In the genomic region with DNA sequence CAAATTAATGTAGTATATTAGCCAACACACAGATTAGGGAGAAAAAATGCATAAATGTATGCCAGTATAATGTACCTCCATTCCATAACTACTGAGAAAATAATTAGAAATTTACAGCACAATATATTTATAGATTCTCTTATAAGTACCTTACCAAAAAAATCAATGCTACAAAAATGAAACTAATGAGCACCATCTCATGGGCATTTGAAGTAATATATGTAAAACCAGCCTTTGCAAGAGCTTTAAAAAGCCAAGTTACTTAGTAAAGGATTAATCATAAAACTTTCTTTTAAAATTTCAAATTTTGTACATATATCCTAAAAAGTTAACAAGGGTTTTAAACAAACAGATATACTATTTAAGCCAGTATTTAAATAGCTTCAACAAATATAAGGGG, we compare ENCODE assay signal across 30 cellular contexts. TPM values are rescaled to one million over a fixed set of nuclear protein-coding genes. Genes with fewer than 3 reads are reported as not detected.
DNase-seq lines count a peak whose midpoint lies in the region; ATAC-seq and TF ChIP-seq lines count a peak whose summit lies in the region.
"Had no signal": no experiment of that assay in that cellular context is flagged by ENCODE, and none has a peak within 500 bp of the region (broad histone marks: within the 10 kb centered on the region; RNA-seq: fewer than 3 reads in every experiment).

No MANE protein-coding gene starts in this region.

- no peak overlapping the region for H3K4me3 ChIP-seq in choroid plexus epithelial cell (ENCODE audit: low read depth, low read length)
- H3K4me3 ChIP-seq: A549, GM23338, heart left ventricle, prostate gland, testis had no signal

- peaks cover 66% of the 10 kb centered on the region for H3K4me1 Mint-ChIP-seq in activated naive CD8-positive, alpha-beta T cell (ENCODE audit: low read depth)
- H3K4me1 Mint-ChIP-seq in activated naive CD8-positive, alpha-beta T cell treated with anti-CD3 and anti-CD28 coated beads, Interleukin-2, amount 50 U/mL, for 24 hours = peaks cover 51% of the 10 kb centered on the region
- peaks cover 64% of the 10 kb centered on the region for H3K4me1 Mint-ChIP-seq in activated CD4-positive, alpha-beta memory T cell treated with anti-CD3 and anti-CD28 coated beads for 36 hours (ENCODE audit: low read depth)
- peaks cover 38 to 57% of the 10 kb centered on the region in 2 donors for H3K4me1 Mint-ChIP-seq in natural killer cell treated with Interleukin-12 subunit alpha and Interleukin-12 subunit beta and Interleukin-15 and Interleukin-18, amount 100 ng/mL, for 72 hours (ENCODE audit: low read depth in 2 of 2)

- no peak for TF ChIP-seq CTCF in choroid plexus epithelial cell (conservative IDR thresholded peaks at IDR 0.05; ENCODE audit: low read depth, low read length)

- no peaks in the 10 kb centered on the region for H3K36me3 Mint-ChIP-seq in activated naive CD8-positive, alpha-beta T cell
- H3K36me3 Mint-ChIP-seq in activated naive CD8-positive, alpha-beta T cell treated with anti-CD3 and anti-CD28 coated beads, Interleukin-2, amount 50 U/mL, for 24 hours (ENCODE audit: low read depth) = peaks cover 10% of the 10 kb centered on the region
- H3K36me3 Mint-ChIP-seq in activated CD4-positive, alpha-beta memory T cell treated with anti-CD3 and anti-CD28 coated beads for 36 hours = no peaks in the 10 kb centered on the region
- no peaks in the 10 kb centered on the region for H3K36me3 Mint-ChIP-seq in natural killer cell treated with Interleukin-12 subunit alpha and Interleukin-12 subunit beta and Interleukin-15 and Interleukin-18, amount 100 ng/mL, for 72 hours

- POLR2A ChIA-PET in activated CD4-positive, alpha-beta memory T cell treated with anti-CD3 and anti-CD28 coated beads for 36 hours (lab: Charles Lee) = interaction anchor here (1.3 kb wide), 1 partner anchor 127 kb away, joined by 3 read pairs; no protein-coding TSS in a partner anchor

- ATAC-seq in activated naive CD8-positive, alpha-beta T cell treated with anti-CD3 and anti-CD28 coated beads, Interleukin-2, amount 50 U/mL, for 24 hours = no peak
- ATAC-seq in GM21825 (IDR thresholded peaks at IDR 0.05; ENCODE audit: unreplicated experiment) = no peak
- ATAC-seq in HG03565 (IDR thresholded peaks at IDR 0.05; ENCODE audit: unreplicated experiment) = no peak
- no peak for ATAC-seq in natural killer cell treated with Interleukin-12 subunit alpha and Interleukin-12 subunit beta and Interleukin-15 and Interleukin-18, amount 100 ng/mL, for 72 hours
- ATAC-seq: A549; foreskin keratinocyte; GM23338; heart left ventricle; naive thymus-derived CD4-positive, alpha-beta T cell; sciatic nerve had no signal

- no peaks in the 10 kb centered on the region for H3K9me3 Mint-ChIP-seq in activated naive CD8-positive, alpha-beta T cell (ENCODE audit: low read depth)
- H3K9me3 Mint-ChIP-seq in activated naive CD8-positive, alpha-beta T cell treated with anti-CD3 and anti-CD28 coated beads, Interleukin-2, amount 50 U/mL, for 24 hours = no peaks in the 10 kb centered on the region
- no peaks in the 10 kb centered on the region for H3K9me3 Mint-ChIP-seq in activated CD4-positive, alpha-beta memory T cell treated with anti-CD3 and anti-CD28 coated beads for 36 hours
- H3K9me3 Mint-ChIP-seq in natural killer cell treated with Interleukin-12 subunit alpha and Interleukin-12 subunit beta and Interleukin-15 and Interleukin-18, amount 100 ng/mL, for 72 hours = no peaks in the 10 kb centered on the region
- H3K9me3 Mint-ChIP-seq: activated CD4-positive, alpha-beta memory T cell treated with anti-CD3 and anti-CD28 coated beads, Interleukin-2, amount 10 ng/mL, durations not matched to agents 7 days and 5 days; activated naive CD4-positive, alpha-beta T cell treated with anti-CD3 and anti-CD28 coated beads for 36 hours; activated T-helper 1 cell treated with anti-CD3 and anti-CD28 coated beads, Interleukin-12 subunit alpha, Interleukin-12 subunit beta, Interleukin-2, Interleukin-4 antibody, amounts not matched to agents 30 ng/mL and 10 ng/mL and 1 ng/mL, durations not matched to agents 14 hours and 24 hours and 36 hours; GM23338; HFFc6; stimulated activated naive CD8-positive, alpha-beta T cell treated with anti-CD3 and anti-CD28 coated beads, Interleukin-15, Interleukin-2, amounts not matched to agents 100 ng/mL and 50 ng/mL, for 24 hours had no signal

- no peak for DNase-seq in activated naive CD8-positive, alpha-beta T cell treated with anti-CD3 and anti-CD28 coated beads, Interleukin-2, amount 50 U/mL, for 24 hours
- DNase-seq in OCI-M1 (lab: John Stamatoyannopoulos, UW) (peak; percentile 44), choroid plexus epithelial cell (ENCODE audit: low read depth) (peak; percentile 34)
- DNase-seq in activated CD4-positive, alpha-beta memory T cell treated with anti-CD3 and anti-CD28 coated beads for 36 hours = no peak
- DNase-seq in natural killer cell treated with Interleukin-12 subunit alpha and Interleukin-12 subunit beta and Interleukin-15 and Interleukin-18, amount 100 ng/mL, for 72 hours (ENCODE audit: low spot score) = no peak
- DNase-seq: activated CD4-positive, alpha-beta memory T cell treated with anti-CD3 and anti-CD28 coated beads, Interleukin-2, amount 10 ng/mL, durations not matched to agents 7 days and 5 days; activated CD4-positive, alpha-beta T cell treated with anti-CD3 and anti-CD28 coated beads for 1 hour; activated CD8-positive, alpha-beta memory T cell treated with anti-CD3 and anti-CD28 coated beads, Interleukin-2, amount 50 U/mL, for 4 hours; activated naive CD4-positive, alpha-beta T cell treated with anti-CD3 and anti-CD28 coated beads for 36 hours; amniotic stem cell; foreskin keratinocyte; heart left ventricle; HFFc6; kidney; naive thymus-derived CD4-positive, alpha-beta T cell; NCI-H1092; NCI-H1694 treated with DMSO at 0.1 percent for 48 hours; NCI-H446 treated with DMSO at 0.1 percent for 48 hours; stimulated activated CD8-positive, alpha-beta memory T cell treated with anti-CD3 and anti-CD28 coated beads, Interleukin-4, amount 100 ng/mL, for 48 hours; testis had no signal

- intact Hi-C loops in activated CD4-positive, alpha-beta memory T cell treated with anti-CD3 and anti-CD28 coated beads for 36 hours (cut with micrococcal nuclease) = loop anchor here (1.0 to 2.0 kb wide), 6 partner anchors 10 to 144 kb away; partner anchors contain the start of genes LRBA and RPS3A

- H3K27me3 Mint-ChIP-seq in activated naive CD8-positive, alpha-beta T cell = no peaks in the 10 kb centered on the region
- no peaks in the 10 kb centered on the region for H3K27me3 Mint-ChIP-seq in activated naive CD8-positive, alpha-beta T cell treated with anti-CD3 and anti-CD28 coated beads, Interleukin-2, amount 50 U/mL, for 24 hours
- no peaks in the 10 kb centered on the region for H3K27me3 Mint-ChIP-seq in activated CD4-positive, alpha-beta memory T cell treated with anti-CD3 and anti-CD28 coated beads for 36 hours
- no peaks in the 10 kb centered on the region for H3K27me3 Mint-ChIP-seq in natural killer cell treated with Interleukin-12 subunit alpha and Interleukin-12 subunit beta and Interleukin-15 and Interleukin-18, amount 100 ng/mL, for 72 hours
- H3K27me3 Mint-ChIP-seq: activated CD4-positive, alpha-beta memory T cell treated with anti-CD3 and anti-CD28 coated beads, Interleukin-2, amount 10 ng/mL, durations not matched to agents 7 days and 5 days; B cell; naive thymus-derived CD4-positive, alpha-beta T cell; stimulated activated naive CD8-positive, alpha-beta T cell treated with anti-CD3 and anti-CD28 coated beads, Interleukin-15, Interleukin-2, amounts not matched to agents 100 ng/mL and 50 ng/mL, for 24 hours had no signal

- no peak overlapping the region for H3K4me3 Mint-ChIP-seq in activated naive CD8-positive, alpha-beta T cell
- no peak overlapping the region for H3K4me3 Mint-ChIP-seq in activated naive CD8-positive, alpha-beta T cell treated with anti-CD3 and anti-CD28 coated beads, Interleukin-2, amount 50 U/mL, for 24 hours
- no peak overlapping the region for H3K4me3 Mint-ChIP-seq in activated CD4-positive, alpha-beta memory T cell treated with anti-CD3 and anti-CD28 coated beads for 36 hours
- no peak overlapping the region for H3K4me3 Mint-ChIP-seq in natural killer cell treated with Interleukin-12 subunit alpha and Interleukin-12 subunit beta and Interleukin-15 and Interleukin-18, amount 100 ng/mL, for 72 hours
- H3K4me3 Mint-ChIP-seq: activated CD4-positive, alpha-beta memory T cell treated with anti-CD3 and anti-CD28 coated beads, Interleukin-2, amount 10 ng/mL, durations not matched to agents 7 days and 5 days; activated naive CD4-positive, alpha-beta T cell treated with anti-CD3 and anti-CD28 coated beads for 36 hours; activated T-helper 1 cell treated with anti-CD3 and anti-CD28 coated beads, Interleukin-12 subunit alpha, Interleukin-12 subunit beta, Interleukin-2, Interleukin-4 antibody, amounts not matched to agents 30 ng/mL and 10 ng/mL and 1 ng/mL, durations not matched to agents 14 hours and 24 hours and 36 hours; B cell; GM23338; HFFc6; stimulated activated naive CD8-positive, alpha-beta T cell treated with anti-CD3 and anti-CD28 coated beads, Interleukin-15, Interleukin-2, amounts not matched to agents 100 ng/mL and 50 ng/mL, for 24 hours had no signal

- H3K27ac Mint-ChIP-seq in activated naive CD8-positive, alpha-beta T cell = peak overlapping the region; percentile 46
- no peak overlapping the region for H3K27ac Mint-ChIP-seq in activated naive CD8-positive, alpha-beta T cell treated with anti-CD3 and anti-CD28 coated beads, Interleukin-2, amount 50 U/mL, for 24 hours
- no peak overlapping the region for H3K27ac Mint-ChIP-seq in activated CD4-positive, alpha-beta memory T cell treated with anti-CD3 and anti-CD28 coated beads for 36 hours
- H3K27ac Mint-ChIP-seq in natural killer cell treated with Interleukin-12 subunit alpha and Interleukin-12 subunit beta and Interleukin-15 and Interleukin-18, amount 100 ng/mL, for 72 hours = peak overlapping the region in 1 of 2 donors; percentile 47
- H3K27ac Mint-ChIP-seq: activated CD4-positive, alpha-beta memory T cell treated with anti-CD3 and anti-CD28 coated beads, Interleukin-2, amount 10 ng/mL, durations not matched to agents 7 days and 5 days; activated naive CD4-positive, alpha-beta T cell treated with anti-CD3 and anti-CD28 coated beads for 36 hours; GM23338; HFFc6; stimulated activated naive CD8-positive, alpha-beta T cell treated with anti-CD3 and anti-CD28 coated beads, Interleukin-15, Interleukin-2, amounts not matched to agents 100 ng/mL and 50 ng/mL, for 24 hours had no signal

- CTCF ChIA-PET in activated CD4-positive, alpha-beta memory T cell treated with anti-CD3 and anti-CD28 coated beads for 36 hours (lab: Charles Lee) = interaction anchor here (1.2 to 3.3 kb wide), 3 partner anchors 10 to 105 kb away, joined by 4 to 24 read pairs (median 10); no protein-coding TSS in a partner anchor

RNA-seq across cellular contexts. Expression of gene LRBA, which starts 43.2 kb away (rescaled TPM):
- 10 to 100 TPM; 62.4 to 63.7 TPM for total RNA-seq in activated CD4-positive, alpha-beta memory T cell treated with anti-CD3 and anti-CD28 coated beads for 36 hours
- 10 to 100 TPM; 37.7 to 70.5 TPM for total RNA-seq in natural killer cell treated with Interleukin-12 subunit alpha and Interleukin-12 subunit beta and Interleukin-15 and Interleukin-18, amount 100 ng/mL, for 72 hours

Comparison
In these comparisons a context has a peak if more than half of its experiments do, and no peak if none do; other contexts are left out.
1. DNase-seq: peak in OCI-M1 (single experiment) and choroid plexus epithelial cell (single experiment); none in activated naive CD8-positive, alpha-beta T cell treated with anti-CD3 and anti-CD28 coated beads, Interleukin-2, amount 50 U/mL, for 24 hours (single experiment), activated CD4-positive, alpha-beta memory T cell treated with anti-CD3 and anti-CD28 coated beads for 36 hours (single experiment) and natural killer cell treated with Interleukin-12 subunit alpha and Interleukin-12 subunit beta and Interleukin-15 and Interleukin-18, amount 100 ng/mL, for 72 hours (single experiment).